In genomic region chr15:48855501-48856440, GRCh38 we compare ENCODE assay signal across 10 cellular contexts. TPM values are rescaled to one million over a fixed set of nuclear protein-coding genes. Genes with fewer than 3 reads are reported as not detected.
DNase-seq lines count a peak whose midpoint lies in the region; ATAC-seq, FAIRE-seq and TF ChIP-seq lines count a peak whose summit lies in the region.
"Had no signal": no experiment of that assay in that cellular context is flagged by ENCODE, and none has a peak within 500 bp of the region (broad histone marks: within the 10 kb centered on the region; RNA-seq: fewer than 3 reads in every experiment).

No MANE protein-coding gene starts in this region.

- ATAC-seq in pancreas (peak; percentile 73 to 96 (median 88)), HG03025 (IDR thresholded peaks at IDR 0.05; ENCODE audit: low FRiP score, unreplicated experiment) (no peak), HG03095 (IDR thresholded peaks at IDR 0.05; ENCODE audit: unreplicated experiment) (no peak)

- no peaks in the 10 kb centered on the region for H3K9me3 ChIP-seq in pancreas

- intact Hi-C loops in pancreas (cut with DNase I), result no loop called here

- no peaks in the 10 kb centered on the region for H3K4me1 ChIP-seq in pancreas

- H3K27ac Mint-ChIP-seq in activated CD4-positive, alpha-beta memory T cell treated with anti-CD3 and anti-CD28 coated beads, Interleukin-2, amount 10 ng/mL, durations not matched to agents 7 days and 5 days, result no peak overlapping the region

- H3K4me3 Mint-ChIP-seq in activated CD4-positive, alpha-beta memory T cell treated with anti-CD3 and anti-CD28 coated beads, Interleukin-2, amount 10 ng/mL, durations not matched to agents 7 days and 5 days, result no peak overlapping the region

- CTCF ChIA-PET in activated CD4-positive, alpha-beta memory T cell treated with anti-CD3 and anti-CD28 coated beads, Interleukin-2, amount 10 ng/mL, durations not matched to agents 7 days and 5 days (lab: Charles Lee), result interaction anchor here (0.6 kb wide), 1 partner anchor 243 kb away, joined by 3 read pairs; no protein-coding TSS in a partner anchor

- 9 to 11% methylated on average over 6 of the region's 6 CpGs for WGBS in pancreas, 2 donors

- no peak overlapping the region for H3K27ac ChIP-seq in pancreas
- H3K27ac ChIP-seq: KMS-11 had no signal

- peaks cover 12% of the 10 kb centered on the region for H3K4me1 Mint-ChIP-seq in activated CD4-positive, alpha-beta memory T cell treated with anti-CD3 and anti-CD28 coated beads, Interleukin-2, amount 10 ng/mL, durations not matched to agents 7 days and 5 days

- H3K36me3 Mint-ChIP-seq in activated CD4-positive, alpha-beta memory T cell treated with anti-CD3 and anti-CD28 coated beads, Interleukin-2, amount 10 ng/mL, durations not matched to agents 7 days and 5 days (ENCODE audit: low read depth), result no peaks in the 10 kb centered on the region

- no peak overlapping the region for H3K4me3 ChIP-seq in epithelial cell of esophagus (ENCODE audit: low read length)
- H3K4me3 ChIP-seq in pancreas, result no peak overlapping the region

- no peaks in the 10 kb centered on the region for H3K27me3 ChIP-seq in pancreas

- peak; percentile 67 for DNase-seq in ELR (ENCODE audit: low read depth)
- peak; percentile 56 for DNase-seq in NCI-H226
- peak; percentile 48 for DNase-seq in epithelial cell of esophagus (ENCODE audit: low read depth)
- DNase-seq in pancreas, result peak in 1 of 6 donors; percentile 25
- no peak for DNase-seq in activated CD4-positive, alpha-beta T cell treated with anti-CD3 and anti-CD28 coated beads, Interleukin-2, amount 50 U/mL, for 4 hours
- no peak for DNase-seq in activated CD4-positive, alpha-beta memory T cell treated with anti-CD3 and anti-CD28 coated beads, Interleukin-2, amount 10 ng/mL, durations not matched to agents 7 days and 5 days

- peak; percentile 66 for TF ChIP-seq CTCF in epithelial cell of esophagus (IDR thresholded peaks at IDR 0.05; ENCODE audit: insufficient read depth, low read depth, low read length, missing control alignments)
- TF ChIP-seq CTCF in pancreas (IDR thresholded peaks at IDR 0.05), result peak in 2 of 4 donors; percentile 33 to 38

- H3K9me3 Mint-ChIP-seq in activated CD4-positive, alpha-beta memory T cell treated with anti-CD3 and anti-CD28 coated beads, Interleukin-2, amount 10 ng/mL, durations not matched to agents 7 days and 5 days, result no peaks in the 10 kb centered on the region

- H3K27me3 Mint-ChIP-seq in activated CD4-positive, alpha-beta memory T cell treated with anti-CD3 and anti-CD28 coated beads, Interleukin-2, amount 10 ng/mL, durations not matched to agents 7 days and 5 days, result peaks cover 24% of the 10 kb centered on the region

- peak; percentile 51 for FAIRE-seq in pancreas (lab: Jason Lieb, UNC)
- FAIRE-seq: islet of Langerhans had no signal

- POLR2A ChIA-PET in activated CD4-positive, alpha-beta memory T cell treated with anti-CD3 and anti-CD28 coated beads, Interleukin-2, amount 10 ng/mL, durations not matched to agents 7 days and 5 days (lab: Charles Lee), result no interaction called here

- no peaks in the 10 kb centered on the region for H3K36me3 ChIP-seq in pancreas

RNA-seq across cellular contexts. Expression of gene EID1, which starts 22.2 kb away (rescaled TPM):
- 10 to 100 TPM; 26.5 to 48.4 (median 40.2) TPM for total RNA-seq in pancreas
- polyA plus RNA-seq in pancreas, result 10 to 100 TPM; 43.8 to 96.3 TPM
- total RNA-seq in activated CD4-positive, alpha-beta memory T cell treated with anti-CD3 and anti-CD28 coated beads, Interleukin-2, amount 10 ng/mL, durations not matched to agents 7 days and 5 days, result 100 to 1,000 TPM in 1 of 2 experiments, 10 to 100 TPM in 1; 99.7 to 102 TPM

RNA-seq across cellular contexts. Expression of gene CEP152, which starts 44.9 kb away (rescaled TPM):
- 1 to 10 TPM; 2.0 to 8.0 (median 2.8) TPM for total RNA-seq in pancreas
- 1 to 10 TPM; 1.3 TPM for polyA plus RNA-seq in pancreas
- total RNA-seq in activated CD4-positive, alpha-beta memory T cell treated with anti-CD3 and anti-CD28 coated beads, Interleukin-2, amount 10 ng/mL, durations not matched to agents 7 days and 5 days, result 10 to 100 TPM; 41.5 to 43.1 TPM

Comparison
In these comparisons a context has a peak if more than half of its experiments do, and no peak if none do; other contexts are left out.
1. DNase-seq: peak in ELR (single experiment), NCI-H226 (single experiment) and epithelial cell of esophagus (single experiment); none in activated CD4-positive, alpha-beta T cell treated with anti-CD3 and anti-CD28 coated beads, Interleukin-2, amount 50 U/mL, for 4 hours (0 of 2) and activated CD4-positive, alpha-beta memory T cell treated with anti-CD3 and anti-CD28 coated beads, Interleukin-2, amount 10 ng/mL, durations not matched to agents 7 days and 5 days (single experiment).
2. ATAC-seq: peak in pancreas (4 of 4); none in HG03025 (single experiment) and HG03095 (single experiment).
3. RNA of gene CEP152, which starts 44.9 kb away (total RNA-seq): 41.5 to 43.1 TPM in activated CD4-positive, alpha-beta memory T cell treated with anti-CD3 and anti-CD28 coated beads, Interleukin-2, amount 10 ng/mL, durations not matched to agents 7 days and 5 days; 2.0 to 8.0 TPM in pancreas; every median in the first group is over 4 times any median in the second.